8 cellular contexts compared by ENCODE assay signal in the genomic region with DNA sequence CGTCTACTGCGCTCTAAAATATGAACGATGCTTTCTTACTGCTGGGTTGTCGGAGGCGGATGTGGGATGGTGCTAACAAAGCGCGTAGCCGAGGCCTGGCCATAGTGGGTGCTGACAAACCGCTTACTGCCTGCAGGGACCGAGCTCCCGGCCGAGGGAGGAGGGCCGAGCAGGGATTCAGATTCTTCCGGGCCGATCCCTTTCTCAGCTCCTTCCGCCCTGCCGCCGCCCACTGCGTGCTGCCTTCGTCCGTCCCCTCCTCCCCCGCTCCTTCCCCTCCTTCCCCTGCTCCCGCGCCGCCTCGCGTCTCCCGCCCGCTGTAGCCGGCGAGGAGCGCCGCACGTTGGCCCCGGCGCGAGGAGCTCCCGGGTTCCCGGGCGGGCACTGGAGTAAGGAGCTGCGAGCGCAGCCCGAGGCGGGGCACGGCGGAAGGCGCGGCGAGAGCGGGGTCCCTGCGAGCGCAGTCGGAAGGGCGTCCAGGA. TPM values are rescaled to one million over a fixed set of nuclear protein-coding genes. Genes with fewer than 3 reads are reported as not detected.
A peak's percentile ranks its signal among the peaks of the same experiment; 100 is the strongest.
DNase-seq lines count a peak whose midpoint lies in the region; ATAC-seq and TF ChIP-seq lines count a peak whose summit lies in the region.

A gene (plus strand): TSS at position 271 of the 482 bp plus-strand sequence.

- TF ChIP-seq POLR2A in right lobe of liver (IDR thresholded peaks at IDR 0.05) (no peak), GM18505 (IDR thresholded peaks at IDR 0.05; ENCODE audit: borderline replicate concordance, extremely low read depth, insufficient read depth, insufficient read length) (no peak)

- H3K9me3 Mint-ChIP-seq in stimulated activated naive CD8-positive, alpha-beta T cell treated with anti-CD3 and anti-CD28 coated beads, Interleukin-15, amount 100 ng/mL, for 72 hours = no peaks in the 10 kb centered on the region

- H3K36me3 ChIP-seq in right lobe of liver = no peaks in the 10 kb centered on the region

- 0% methylated on average over 8 of the region's 54 CpGs for WGBS in right lobe of liver (ENCODE audit: insufficient coverage, low coverage, low lambda C conversion rate, missing lambda C conversion rate)

- TF ChIP-seq CTCF in GM12875 (IDR thresholded peaks at IDR 0.05; ENCODE audit: borderline replicate concordance, insufficient read depth, low read depth, low read length) (no peak), dorsolateral prefrontal cortex (IDR thresholded peaks at IDR 0.05 in 54 of 56, conservative IDR thresholded peaks at IDR 0.05 in 2 of 56; ENCODE audit: low read depth in 1 of 56, partially characterized antibody in 56 of 56) (peak in 1 of 56 donors; percentile 13), right lobe of liver (IDR thresholded peaks at IDR 0.05) (no peak)

- DNase-seq in AG08396 (ENCODE audit: low spot score) = peak; percentile 87
- peak; percentile 88 for DNase-seq in RPMI7951 (ENCODE audit: low read depth)
- peak in 5 of 10 donors; percentile 34 to 69 (median 54) for DNase-seq in dorsolateral prefrontal cortex
- peak in 1 of 3 donors; percentile 39 for DNase-seq in right lobe of liver
- peak in 1 of 2 donors; percentile 28 for DNase-seq in stimulated activated naive CD8-positive, alpha-beta T cell treated with anti-CD3 and anti-CD28 coated beads, Interleukin-15, amount 100 ng/mL, for 72 hours

- intact Hi-C loops in dorsolateral prefrontal cortex (cut with DNase I) (loop anchor here (2.0 to 10.0 kb wide), 5 partner anchors 91 to 762 kb away; no protein-coding TSS in a partner anchor), right lobe of liver (cut with DNase I) (no loop called here)

- peaks cover 0 to 15% (median 0%) of the 10 kb centered on the region in 4 donors for H3K4me1 ChIP-seq in right lobe of liver

- peaks cover 83% of the 10 kb centered on the region for H3K27me3 Mint-ChIP-seq in stimulated activated naive CD8-positive, alpha-beta T cell treated with anti-CD3 and anti-CD28 coated beads, Interleukin-15, amount 100 ng/mL, for 72 hours

- peak within 1 kb of the TSS; percentile 21 for H3K4me3 ChIP-seq in GM12875 (ENCODE audit: low read depth, low read length)
- peak within 1 kb of the TSS; percentile 31 to 78 (median 64) for H3K4me3 ChIP-seq in dorsolateral prefrontal cortex
- peak within 1 kb of the TSS; percentile 24 to 35 (median 27) for H3K4me3 ChIP-seq in right lobe of liver

- ATAC-seq in right lobe of liver (peak; percentile 49 to 69 (median 56)), HG03457 (IDR thresholded peaks at IDR 0.05; ENCODE audit: unreplicated experiment) (no peak), GM18505 (IDR thresholded peaks at IDR 0.05; ENCODE audit: unreplicated experiment) (no peak)
- peak; percentile 73 for ATAC-seq in stimulated activated naive CD8-positive, alpha-beta T cell treated with anti-CD3 and anti-CD28 coated beads, Interleukin-15, amount 100 ng/mL, for 72 hours

- H3K4me3 Mint-ChIP-seq in stimulated activated naive CD8-positive, alpha-beta T cell treated with anti-CD3 and anti-CD28 coated beads, Interleukin-15, amount 100 ng/mL, for 72 hours = peak within 1 kb of the TSS; percentile 75 to 82

- H3K27me3 ChIP-seq in dorsolateral prefrontal cortex = peaks cover 0 to 8% (median 0%) of the 10 kb centered on the region in 45 donors
- peaks cover 0 to 3% of the 10 kb centered on the region in 2 donors for H3K27me3 ChIP-seq in right lobe of liver

- H3K27ac ChIP-seq in dorsolateral prefrontal cortex = peak within 1 kb of the TSS in 8 of 59 donors; percentile 8 to 52 (median 34)
- no peak within 1 kb of the TSS for H3K27ac ChIP-seq in right lobe of liver

- no peaks in the 10 kb centered on the region for H3K9me3 ChIP-seq in right lobe of liver

- peaks cover 21% of the 10 kb centered on the region for H3K4me1 Mint-ChIP-seq in stimulated activated naive CD8-positive, alpha-beta T cell treated with anti-CD3 and anti-CD28 coated beads, Interleukin-15, amount 100 ng/mL, for 72 hours

- H3K27ac Mint-ChIP-seq in stimulated activated naive CD8-positive, alpha-beta T cell treated with anti-CD3 and anti-CD28 coated beads, Interleukin-15, amount 100 ng/mL, for 72 hours = no peak within 1 kb of the TSS

RNA-seq across cellular contexts. Expression of the gene that starts here (rescaled TPM):
- 11.7 and 13.7 TPM in 2 replicates for total RNA-seq in RPMI7951 (2014; rRNA removed; shearing (Covaris generic))
- total RNA-seq in dorsolateral prefrontal cortex = 1 to 10 TPM; 1.5 to 5.0 (median 2.9) TPM
- under 1 TPM in 2 of 6 experiments, not detected in 4; 0.05 to 0.07 TPM for total RNA-seq in right lobe of liver

Comparison
In these comparisons a context has a peak if more than half of its experiments do, and no peak if none do; other contexts are left out.
1. Peak in ATAC-seq and H3K4me3 ChIP-seq in right lobe of liver; RNA of the gene not detected or under 1 TPM.
2. intact Hi-C loops: an anchor here in dorsolateral prefrontal cortex (2.0 to 10.0 kb wide); none called in right lobe of liver.